32 cellular contexts compared by ENCODE assay signal in genomic region chr19:45847661-45848060, GRCh38. TPM values are rescaled to one million over a fixed set of nuclear protein-coding genes. Genes with fewer than 3 reads are reported as not detected.
"Had no signal": no experiment of that assay in that cellular context is flagged by ENCODE, and none has a peak within 500 bp of the region (broad histone marks: within the 10 kb centered on the region; RNA-seq: fewer than 3 reads in every experiment).

No MANE protein-coding gene starts in this region.

- H3K9me3 ChIP-seq: gastrocnemius medialis, mucosa of descending colon, psoas muscle, right lobe of liver, thoracic aorta, tibial nerve, upper lobe of left lung had no signal

- ATAC-seq: effector memory CD8-positive, alpha-beta T cell; gastrocnemius medialis; left lobe of liver; mucosa of descending colon; natural killer cell treated with Interleukin-12 subunit alpha and Interleukin-12 subunit beta and Interleukin-15 and Interleukin-18, amount 100 ng/mL, for 72 hours; psoas muscle; right lobe of liver; stimulated activated effector memory CD8-positive, alpha-beta T cell treated with anti-CD3 and anti-CD28 coated beads, Interleukin-12 subunit alpha, Interleukin-12 subunit beta, amount 100 ng/mL, for 72 hours had no signal

- H3K4me2 ChIP-seq: neural progenitor cell, smooth muscle cell had no signal

- H3K27me3 ChIP-seq: gastrocnemius medialis, neural progenitor cell, right lobe of liver, tibial nerve, upper lobe of left lung had no signal

- FAIRE-seq: keratinocyte, urothelium cell line had no signal

- H3K9ac ChIP-seq: neural progenitor cell had no signal

- H3K4me3 ChIP-seq: gastrocnemius medialis, lung, mucosa of descending colon, neural progenitor cell, psoas muscle, right lobe of liver, smooth muscle cell, thoracic aorta, tibial nerve, upper lobe of left lung had no signal

- H3K27ac Mint-ChIP-seq: memory B cell; mesothelial cell of epicardium; natural killer cell treated with Interleukin-12 subunit alpha and Interleukin-12 subunit beta and Interleukin-15 and Interleukin-18, amount 100 ng/mL, for 72 hours; neural progenitor cell; stimulated activated effector memory CD8-positive, alpha-beta T cell treated with anti-CD3 and anti-CD28 coated beads, Interleukin-12 subunit alpha, Interleukin-12 subunit beta, amount 100 ng/mL, for 72 hours had no signal

- H2AFZ ChIP-seq: neural progenitor cell had no signal

- H3K4me1 Mint-ChIP-seq: mesothelial cell of epicardium had no signal

- DNase-seq: cerebellar nuclear complex; cortex of kidney; effector memory CD8-positive, alpha-beta T cell; foreskin fibroblast; gastrocnemius medialis; head of caudate nucleus; naive B cell; stimulated activated CD4-positive, alpha-beta T cell treated with anti-CD3 and anti-CD28 coated beads, Interleukin-2, amount 100 ng/mL, for 24 hours; stimulated activated CD4-positive, alpha-beta T cell treated with anti-CD3 and anti-CD28 coated beads, Interleukin-4, amount 100 ng/mL, for 24 hours; stimulated activated naive CD4-positive, alpha-beta T cell treated with Interleukin-2 at 50 U/mL for 16 hours; upper lobe of left lung had no signal

- H3K9me3 Mint-ChIP-seq: effector memory CD8-positive, alpha-beta T cell; memory B cell; mesothelial cell of epicardium; naive B cell; natural killer cell treated with Interleukin-12 subunit alpha and Interleukin-12 subunit beta and Interleukin-15 and Interleukin-18, amount 100 ng/mL, for 72 hours; neural progenitor cell; stimulated activated effector memory CD8-positive, alpha-beta T cell treated with anti-CD3 and anti-CD28 coated beads, Interleukin-12 subunit alpha, Interleukin-12 subunit beta, amount 100 ng/mL, for 72 hours had no signal

- H3K27ac ChIP-seq: epithelial cell of prostate, gastrocnemius medialis, neural progenitor cell, psoas muscle, right lobe of liver, thoracic aorta, tibial nerve, upper lobe of left lung had no signal

- H3K27me3 Mint-ChIP-seq: effector memory CD8-positive, alpha-beta T cell; memory B cell; naive B cell; natural killer cell treated with Interleukin-12 subunit alpha and Interleukin-12 subunit beta and Interleukin-15 and Interleukin-18, amount 100 ng/mL, for 72 hours had no signal

- H3K4me3 Mint-ChIP-seq: effector memory CD8-positive, alpha-beta T cell; memory B cell; mesothelial cell of epicardium; naive B cell; natural killer cell treated with Interleukin-12 subunit alpha and Interleukin-12 subunit beta and Interleukin-15 and Interleukin-18, amount 100 ng/mL, for 72 hours; neural progenitor cell; stimulated activated effector memory CD8-positive, alpha-beta T cell treated with anti-CD3 and anti-CD28 coated beads, Interleukin-12 subunit alpha, Interleukin-12 subunit beta, amount 100 ng/mL, for 72 hours had no signal

- H3K4me1 ChIP-seq: gastrocnemius medialis, neural progenitor cell, psoas muscle, right lobe of liver, tibial nerve had no signal

RNA-seq across cellular contexts. Expression of gene FOXA3, which starts 16.5 kb away (rescaled TPM):
- total RNA-seq: dermis microvascular lymphatic vessel endothelial cell, esophagus mucosa, gastrocnemius medialis, glomerular endothelial cell, mesothelial cell of epicardium, osteocyte, psoas muscle, thoracic aorta, tibial nerve had no signal
- polyA plus RNA-seq: keratinocyte had no signal

RNA-seq across cellular contexts. Expression of gene RSPH6A, which starts 32.6 kb away (rescaled TPM):
- total RNA-seq: gastrocnemius medialis, glomerular endothelial cell, left lobe of liver, right lobe of liver, smooth muscle cell, thoracic aorta had no signal
- polyA plus RNA-seq: keratinocyte, liver had no signal
